15 cellular contexts compared by ENCODE assay signal in genomic region chr4:101831816-101832215, GRCh38. TPM values are rescaled to one million over a fixed set of nuclear protein-coding genes. Genes with fewer than 3 reads are reported as not detected.
DNase-seq lines count a peak whose midpoint lies in the region; ATAC-seq and TF ChIP-seq lines count a peak whose summit lies in the region.
"Had no signal": no experiment of that assay in that cellular context is flagged by ENCODE, and none has a peak within 500 bp of the region (broad histone marks: within the 10 kb centered on the region; RNA-seq: fewer than 3 reads in every experiment).

No MANE protein-coding gene starts in this region.

- intact Hi-C loops in PC-3 (cut with micrococcal nuclease), result no loop called here

- H3K4me3 Mint-ChIP-seq in naive B cell (peak overlapping the region; percentile 37 to 85 (median 68)), progenitor cell of endocrine pancreas (ENCODE audit: low read depth) (no peak overlapping the region)
- H3K4me3 Mint-ChIP-seq: CD4-positive, alpha-beta T cell had no signal

- H3K27me3 Mint-ChIP-seq in naive B cell (no peaks in the 10 kb centered on the region), progenitor cell of endocrine pancreas (no peaks in the 10 kb centered on the region)

- POLR2A ChIA-PET in PC-3 (lab: Charles Lee; ENCODE audit: unreplicated experiment), result no interaction called here

- H3K27ac Mint-ChIP-seq in naive B cell (peak overlapping the region; percentile 43 to 90 (median 84)), progenitor cell of endocrine pancreas (no peak overlapping the region)
- H3K27ac Mint-ChIP-seq: CD4-positive, alpha-beta T cell had no signal

- no peaks in the 10 kb centered on the region for H3K4me1 ChIP-seq in DND-41 (ENCODE audit: insufficient read depth, low read length)
- peaks cover 30% of the 10 kb centered on the region for H3K4me1 ChIP-seq in PC-3 (ENCODE audit: insufficient read depth, low read length)

- ATAC-seq in DND-41 (ENCODE audit: insufficient read depth, low read depth), result no peak
- peak; percentile 87 for ATAC-seq in PC-3
- no peak for ATAC-seq in naive B cell (ENCODE audit: low read depth in 2 of 2)
- no peak for ATAC-seq in HG03280 (IDR thresholded peaks at IDR 0.05; ENCODE audit: unreplicated experiment)

- H3K27me3 ChIP-seq in DND-41 (ENCODE audit: insufficient read depth, low read length, poor library complexity) (no peaks in the 10 kb centered on the region), H7 (ENCODE audit: control insufficient read depth, insufficient read depth, low read length) (no peaks in the 10 kb centered on the region), PC-3 (ENCODE audit: low read length) (no peaks in the 10 kb centered on the region)

- TF ChIP-seq CTCF in DND-41 (IDR thresholded peaks at IDR 0.05; ENCODE audit: borderline replicate concordance, extremely low read depth, low read length, poor library complexity, severe bottlenecking) (no peak), PC-3 (conservative IDR thresholded peaks at IDR 0.05; ENCODE audit: low read depth, low read length) (no peak), progenitor cell of endocrine pancreas (IDR thresholded peaks at IDR 0.05; ENCODE audit: unreplicated experiment) (no peak)

- H3K36me3 Mint-ChIP-seq in naive B cell (peaks cover 45 to 49% of the 10 kb centered on the region in 2 donors), progenitor cell of endocrine pancreas (ENCODE audit: insufficient read depth) (no peaks in the 10 kb centered on the region)

- H3K9me3 ChIP-seq in DND-41 (ENCODE audit: insufficient read depth, low read length, severe bottlenecking) (no peaks in the 10 kb centered on the region), PC-3 (ENCODE audit: low read length) (no peaks in the 10 kb centered on the region)

- H3K36me3 ChIP-seq in DND-41 (ENCODE audit: insufficient read depth, low read length) (no peaks in the 10 kb centered on the region), H7 (replicated peaks; ENCODE audit: control insufficient read depth, insufficient read depth, low read length) (no peaks in the 10 kb centered on the region), PC-3 (ENCODE audit: low read depth, low read length) (no peaks in the 10 kb centered on the region)

- CTCF ChIA-PET in PC-3 (lab: Charles Lee), result no interaction called here

- H3K9me3 Mint-ChIP-seq in naive B cell (no peaks in the 10 kb centered on the region), progenitor cell of endocrine pancreas (ENCODE audit: low read depth) (no peaks in the 10 kb centered on the region)
- H3K9me3 Mint-ChIP-seq: CD4-positive, alpha-beta T cell had no signal

- H3K4me2 ChIP-seq in DND-41 (ENCODE audit: insufficient read depth, low read length), result no peak overlapping the region
- H3K4me2 ChIP-seq in PC-3 (ENCODE audit: low read length), result peak overlapping the region; percentile 31

- H3K4me1 Mint-ChIP-seq in naive B cell, result peaks cover 57 to 77% (median 71%) of the 10 kb centered on the region in 3 donors
- peaks cover 3% of the 10 kb centered on the region for H3K4me1 Mint-ChIP-seq in progenitor cell of endocrine pancreas (ENCODE audit: low read depth)

- H3K27ac ChIP-seq in DND-41 (ENCODE audit: low read length), result no peak overlapping the region
- peak overlapping the region; percentile 32 for H3K27ac ChIP-seq in PC-3 (ENCODE audit: low read length)

- H3K4me3 ChIP-seq in DND-41 (ENCODE audit: low read depth in 1 of 2, low read length in 2 of 2) (no peak overlapping the region), H7 (ENCODE audit: insufficient read depth, low read depth, low read length) (no peak overlapping the region), PC-3 (ENCODE audit: low read length) (no peak overlapping the region)

- no peaks in the 10 kb centered on the region for H3K9me2 ChIP-seq in PC-3 (replicated peaks; ENCODE audit: low read length)

- H3K9ac ChIP-seq in DND-41 (ENCODE audit: low read depth, low read length) (no peak overlapping the region), PC-3 (ENCODE audit: low read length) (no peak overlapping the region)

- DNase-seq in DND-41 (no peak), H7 (peak; percentile 4), PC-3 (no peak), naive B cell (no peak), progenitor cell of endocrine pancreas (ENCODE audit: low spot score, unreplicated experiment) (no peak), SIG-M5 (lab: John Stamatoyannopoulos, UW) (no peak), DMS 273 treated with DMSO at 0.1 percent for 48 hours (lab: John Stamatoyannopoulos, UW) (no peak)
- DNase-seq: ACHN; C1 segment of cervical spinal cord; Calu3; CD4-positive, alpha-beta T cell; DMS79; GDM1; IMR-90 had no signal

- no peaks in the 10 kb centered on the region for H3F3A ChIP-seq in PC-3 (ENCODE audit: low read length, unreplicated experiment)

- H2AFZ ChIP-seq in DND-41 (ENCODE audit: low read depth, low read length) (0 out of 2 replicates have a peak overlapping the region, but pooled peaks have one; percentile 25), PC-3 (ENCODE audit: low read length) (no peak overlapping the region)

- H3K79me2 ChIP-seq in DND-41 (ENCODE audit: insufficient read depth, low read length), result no peaks in the 10 kb centered on the region
- H3K79me2 ChIP-seq in PC-3 (ENCODE audit: low read length), result no peaks in the 10 kb centered on the region

- H4K20me1 ChIP-seq in DND-41 (ENCODE audit: insufficient read depth, low read length) (no peaks in the 10 kb centered on the region), PC-3 (ENCODE audit: low read length) (no peaks in the 10 kb centered on the region)

- BruUV-seq in PC-3 (replicated peaks; lab: Mats Ljungman, UMichigan), result no TSS peak

RNA-seq across cellular contexts. Expression of gene BANK1, which starts 41.3 kb away (rescaled TPM):
- total RNA-seq in H7 (2014; rRNA removed; shearing (Covaris generic)), result 1.3 TPM in 1 of 2 replicates, not detected in the other
- total RNA-seq in PC-3 (2014; rRNA removed) (1.5 and 1.8 TPM in 2 replicates), progenitor cell of endocrine pancreas (0.51 and 0.79 TPM in 2 replicates)
- polyA plus RNA-seq in naive B cell (ENCODE audit: low read depth in 6 of 6), result 100 to 1,000 TPM; 473 to 679 (median 597) TPM
